4 cellular contexts compared by ENCODE assay signal in genomic region chr19:3298853-3299449, GRCh38.
TF ChIP-seq lines count a peak whose summit lies in the region.

No MANE protein-coding gene starts in this region.

TF ChIP-seq in SK-N-SH, 30 proteins besides CTCF, POLR2A, EP300 and RAD21 (continues in another document):
- TF ChIP-seq REST (IDR thresholded peaks at IDR 0.05; ENCODE audit: low read depth, low read length) (no peak), TEAD4 (IDR thresholded peaks at IDR 0.05; ENCODE audit: borderline replicate concordance, insufficient read depth) (no peak), JUND (IDR thresholded peaks at IDR 0.05) (no peak), GATA2 (CRISPR knock-in tag; IDR thresholded peaks at IDR 0.05) (no peak), NRF1 (IDR thresholded peaks at IDR 0.05; ENCODE audit: low read depth, low read length) (no peak), EZH2phosphoT487 (IDR thresholded peaks at IDR 0.05; ENCODE audit: borderline replicate concordance, low read depth) (no peak), CHD2 (IDR thresholded peaks at IDR 0.05; ENCODE audit: low read length, partially characterized antibody) (no peak), MEF2A (IDR thresholded peaks at IDR 0.05; ENCODE audit: borderline replicate concordance, low read depth) (no peak), TAF1 (IDR thresholded peaks at IDR 0.05; ENCODE audit: borderline replicate concordance, low read depth, low read length) (no peak), FOXM1 (IDR thresholded peaks at IDR 0.05; ENCODE audit: low read depth) (no peak)
- TF ChIP-seq, protein P1, sequence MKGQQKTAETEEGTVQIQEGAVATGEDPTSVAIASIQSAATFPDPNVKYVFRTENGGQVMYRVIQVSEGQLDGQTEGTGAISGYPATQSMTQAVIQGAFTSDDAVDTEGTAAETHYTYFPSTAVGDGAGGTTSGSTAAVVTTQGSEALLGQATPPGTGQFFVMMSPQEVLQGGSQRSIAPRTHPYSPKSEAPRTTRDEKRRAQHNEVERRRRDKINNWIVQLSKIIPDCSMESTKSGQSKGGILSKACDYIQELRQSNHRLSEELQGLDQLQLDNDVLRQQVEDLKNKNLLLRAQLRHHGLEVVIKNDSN (IDR thresholded peaks at IDR 0.05; ENCODE audit: borderline replicate concordance, low read depth), result no peak
- TF ChIP-seq, protein P2, sequence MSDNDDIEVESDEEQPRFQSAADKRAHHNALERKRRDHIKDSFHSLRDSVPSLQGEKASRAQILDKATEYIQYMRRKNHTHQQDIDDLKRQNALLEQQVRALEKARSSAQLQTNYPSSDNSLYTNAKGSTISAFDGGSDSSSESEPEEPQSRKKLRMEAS (IDR thresholded peaks at IDR 0.05; ENCODE audit: low read depth), result no peak

TF ChIP-seq in SK-N-SH treated with all-trans-retinoic acid at 6 μM for 48 hours, 23 proteins besides CTCF, POLR2A, EP300 and RAD21 (continued from another document):
- TF ChIP-seq, protein P3, sequence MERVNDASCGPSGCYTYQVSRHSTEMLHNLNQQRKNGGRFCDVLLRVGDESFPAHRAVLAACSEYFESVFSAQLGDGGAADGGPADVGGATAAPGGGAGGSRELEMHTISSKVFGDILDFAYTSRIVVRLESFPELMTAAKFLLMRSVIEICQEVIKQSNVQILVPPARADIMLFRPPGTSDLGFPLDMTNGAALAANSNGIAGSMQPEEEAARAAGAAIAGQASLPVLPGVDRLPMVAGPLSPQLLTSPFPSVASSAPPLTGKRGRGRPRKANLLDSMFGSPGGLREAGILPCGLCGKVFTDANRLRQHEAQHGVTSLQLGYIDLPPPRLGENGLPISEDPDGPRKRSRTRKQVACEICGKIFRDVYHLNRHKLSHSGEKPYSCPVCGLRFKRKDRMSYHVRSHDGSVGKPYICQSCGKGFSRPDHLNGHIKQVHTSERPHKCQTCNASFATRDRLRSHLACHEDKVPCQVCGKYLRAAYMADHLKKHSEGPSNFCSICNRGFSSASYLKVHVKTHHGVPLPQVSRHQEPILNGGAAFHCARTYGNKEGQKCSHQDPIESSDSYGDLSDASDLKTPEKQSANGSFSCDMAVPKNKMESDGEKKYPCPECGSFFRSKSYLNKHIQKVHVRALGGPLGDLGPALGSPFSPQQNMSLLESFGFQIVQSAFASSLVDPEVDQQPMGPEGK (CRISPR knock-in tag; IDR thresholded peaks at IDR 0.05; ENCODE audit: borderline replicate concordance), result no peak
- TF ChIP-seq ZFP3 (CRISPR knock-in tag; IDR thresholded peaks at IDR 0.05), result no peak
- no peak for TF ChIP-seq ESRRG (CRISPR knock-in tag; IDR thresholded peaks at IDR 0.05)
- no peak for TF ChIP-seq ZNF565 (CRISPR knock-in tag; conservative IDR thresholded peaks at IDR 0.05; ENCODE audit: low read depth)
- TF ChIP-seq, protein P4, sequence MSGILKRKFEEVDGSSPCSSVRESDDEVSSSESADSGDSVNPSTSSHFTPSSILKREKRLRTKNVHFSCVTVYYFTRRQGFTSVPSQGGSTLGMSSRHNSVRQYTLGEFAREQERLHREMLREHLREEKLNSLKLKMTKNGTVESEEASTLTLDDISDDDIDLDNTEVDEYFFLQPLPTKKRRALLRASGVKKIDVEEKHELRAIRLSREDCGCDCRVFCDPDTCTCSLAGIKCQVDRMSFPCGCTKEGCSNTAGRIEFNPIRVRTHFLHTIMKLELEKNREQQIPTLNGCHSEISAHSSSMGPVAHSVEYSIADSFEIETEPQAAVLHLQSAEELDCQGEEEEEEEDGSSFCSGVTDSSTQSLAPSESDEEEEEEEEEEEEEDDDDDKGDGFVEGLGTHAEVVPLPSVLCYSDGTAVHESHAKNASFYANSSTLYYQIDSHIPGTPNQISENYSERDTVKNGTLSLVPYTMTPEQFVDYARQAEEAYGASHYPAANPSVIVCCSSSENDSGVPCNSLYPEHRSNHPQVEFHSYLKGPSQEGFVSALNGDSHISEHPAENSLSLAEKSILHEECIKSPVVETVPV (CRISPR knock-in tag; IDR thresholded peaks at IDR 0.05), result no peak
- no peak for TF ChIP-seq TOX (CRISPR knock-in tag; IDR thresholded peaks at IDR 0.05; ENCODE audit: borderline replicate concordance)
- no peak for TF ChIP-seq CSDC2 (CRISPR knock-in tag; IDR thresholded peaks at IDR 0.05)
- no peak for TF ChIP-seq PPARA (CRISPR knock-in tag; IDR thresholded peaks at IDR 0.05; ENCODE audit: borderline replicate concordance)
- TF ChIP-seq, protein P5, sequence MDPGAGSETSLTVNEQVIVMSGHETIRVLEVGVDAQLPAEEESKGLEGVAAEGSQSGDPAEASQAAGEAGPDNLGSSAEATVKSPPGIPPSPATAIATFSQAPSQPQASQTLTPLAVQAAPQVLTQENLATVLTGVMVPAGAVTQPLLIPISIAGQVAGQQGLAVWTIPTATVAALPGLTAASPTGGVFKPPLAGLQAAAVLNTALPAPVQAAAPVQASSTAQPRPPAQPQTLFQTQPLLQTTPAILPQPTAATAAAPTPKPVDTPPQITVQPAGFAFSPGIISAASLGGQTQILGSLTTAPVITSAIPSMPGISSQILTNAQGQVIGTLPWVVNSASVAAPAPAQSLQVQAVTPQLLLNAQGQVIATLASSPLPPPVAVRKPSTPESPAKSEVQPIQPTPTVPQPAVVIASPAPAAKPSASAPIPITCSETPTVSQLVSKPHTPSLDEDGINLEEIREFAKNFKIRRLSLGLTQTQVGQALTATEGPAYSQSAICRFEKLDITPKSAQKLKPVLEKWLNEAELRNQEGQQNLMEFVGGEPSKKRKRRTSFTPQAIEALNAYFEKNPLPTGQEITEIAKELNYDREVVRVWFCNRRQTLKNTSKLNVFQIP (CRISPR knock-in tag; IDR thresholded peaks at IDR 0.05; ENCODE audit: borderline replicate concordance, low read depth), result no peak
- TF ChIP-seq BACH2 (CRISPR knock-in tag; IDR thresholded peaks at IDR 0.05; ENCODE audit: borderline replicate concordance), result no peak
- TF ChIP-seq GLIS3 (CRISPR knock-in tag; IDR thresholded peaks at IDR 0.05), result no peak

TF ChIP-seq in HEK293, 187 proteins besides CTCF, POLR2A, EP300 and RAD21 (continued from another document):
- TF ChIP-seq ZNF280D (tag by site-specific recombination; IDR thresholded peaks at IDR 0.05) (peak; percentile 85), ZNF146 (tag by site-specific recombination; IDR thresholded peaks at IDR 0.05) (peak; percentile 99)
TF ChIP-seq in HEK293: peak in this region for 6.

TF ChIP-seq in K562, 482 proteins besides CTCF, POLR2A, EP300 and RAD21 (continued from another document):
- TF ChIP-seq CHAMP1 (IDR thresholded peaks at IDR 0.05) (no peak), TBL1XR1 (IDR thresholded peaks at IDR 0.05; ENCODE audit: low read length in 2 of 2) (no peak), MAZ (CRISPR knock-in tag; conservative IDR thresholded peaks at IDR 0.05 in 1 of 2, IDR thresholded peaks at IDR 0.05 in 1 of 2) (no peak), RBM25 (IDR thresholded peaks at IDR 0.05; ENCODE audit: low read depth, low read length, severe bottlenecking) (peak; percentile 91), BCOR (IDR thresholded peaks at IDR 0.05) (peak; percentile 62), PTBP1 (IDR thresholded peaks at IDR 0.05; ENCODE audit: low read depth, low read length) (peak; percentile 72; the same call in 1 of the 2 replicates), THAP12 (CRISPR knock-in tag; IDR thresholded peaks at IDR 0.05) (no peak), RBM34 (IDR thresholded peaks at IDR 0.05; ENCODE audit: borderline replicate concordance, insufficient read depth, low read length) (no peak)
- TF ChIP-seq, protein P6, sequence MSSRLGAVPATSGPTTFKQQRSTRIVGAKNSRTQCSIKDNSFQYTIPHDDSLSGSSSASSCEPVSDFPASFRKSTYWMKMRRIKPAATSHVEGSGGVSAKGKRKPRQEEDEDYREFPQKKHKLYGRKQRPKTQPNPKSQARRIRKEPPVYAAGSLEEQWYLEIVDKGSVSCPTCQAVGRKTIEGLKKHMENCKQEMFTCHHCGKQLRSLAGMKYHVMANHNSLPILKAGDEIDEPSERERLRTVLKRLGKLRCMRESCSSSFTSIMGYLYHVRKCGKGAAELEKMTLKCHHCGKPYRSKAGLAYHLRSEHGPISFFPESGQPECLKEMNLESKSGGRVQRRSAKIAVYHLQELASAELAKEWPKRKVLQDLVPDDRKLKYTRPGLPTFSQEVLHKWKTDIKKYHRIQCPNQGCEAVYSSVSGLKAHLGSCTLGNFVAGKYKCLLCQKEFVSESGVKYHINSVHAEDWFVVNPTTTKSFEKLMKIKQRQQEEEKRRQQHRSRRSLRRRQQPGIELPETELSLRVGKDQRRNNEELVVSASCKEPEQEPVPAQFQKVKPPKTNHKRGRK (tag; IDR thresholded peaks at IDR 0.05), result peak; percentile 94
TF ChIP-seq in K562: peak in this region for 9.
